Comparison of ENCODE assay signal across 13 cellular contexts in the genomic region with DNA sequence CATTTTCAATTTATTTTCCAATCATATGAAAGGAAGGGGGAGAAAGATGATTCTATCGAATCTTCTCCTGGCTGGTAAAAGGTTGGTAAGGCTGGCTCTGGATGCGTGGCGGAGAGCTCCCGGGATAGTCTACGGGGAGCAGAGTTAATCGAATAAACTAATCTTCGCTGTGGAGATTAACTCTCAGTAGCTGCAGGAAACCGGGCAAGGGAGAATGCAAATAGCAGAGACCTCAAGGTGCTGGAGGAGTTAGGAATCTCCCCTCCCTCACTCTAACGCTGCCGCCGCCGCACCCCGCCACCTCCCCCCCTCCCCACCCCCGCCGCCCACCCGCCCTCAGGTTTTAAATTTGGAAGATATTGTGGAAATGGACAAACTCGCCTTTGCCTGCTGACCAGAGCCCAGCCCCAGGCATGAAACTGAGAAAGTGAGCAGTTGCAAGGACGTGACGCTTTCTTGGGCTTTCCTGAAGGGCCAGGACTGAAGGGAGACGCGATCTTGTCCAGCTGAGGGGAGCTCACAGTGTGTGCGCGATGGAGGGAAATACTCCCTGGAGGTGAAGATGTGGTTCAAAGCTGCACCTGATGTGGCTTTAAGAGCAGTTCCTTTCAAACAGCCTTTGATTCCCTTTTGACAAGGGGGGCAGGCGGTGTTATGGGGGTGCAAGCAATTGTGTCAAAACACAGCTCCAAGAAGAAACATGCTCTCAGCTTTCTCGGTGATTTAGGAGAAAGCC.
A peak's percentile ranks its signal among the peaks of the same experiment; 100 is the strongest.
DNase-seq lines count a peak whose midpoint lies in the region; ATAC-seq and TF ChIP-seq lines count a peak whose summit lies in the region.
"Had no signal": no experiment of that assay in that cellular context is flagged by ENCODE, and none has a peak within 500 bp of the region (broad histone marks: within the 10 kb centered on the region; RNA-seq: fewer than 3 reads in every experiment).

No MANE protein-coding gene starts in this region.

- no peaks in the 10 kb centered on the region for H4K20me1 ChIP-seq in BLaER1
- H4K20me1 ChIP-seq in hepatocyte (ENCODE audit: insufficient read depth, poor library complexity, severe bottlenecking): no peaks in the 10 kb centered on the region
- H4K20me1 ChIP-seq in osteoblast (ENCODE audit: insufficient read depth, low read length): no peaks in the 10 kb centered on the region

- no peak for ATAC-seq in left colon

- H3K27ac ChIP-seq in BLaER1: no peak overlapping the region
- no peak overlapping the region for H3K27ac ChIP-seq in hepatocyte
- H3K27ac ChIP-seq in osteoblast (ENCODE audit: low read depth, low read length): no peak overlapping the region
- H3K27ac ChIP-seq: PC-9, SJCRH30 had no signal

- no peaks in the 10 kb centered on the region for H3K9me2 ChIP-seq in hepatocyte (replicated peaks; ENCODE audit: insufficient read depth)

- H3K36me3 ChIP-seq in BLaER1: no peaks in the 10 kb centered on the region
- H3K36me3 ChIP-seq in hepatocyte (replicated peaks; ENCODE audit: insufficient read depth, low read depth): no peaks in the 10 kb centered on the region
- no peaks in the 10 kb centered on the region for H3K36me3 ChIP-seq in osteoblast (ENCODE audit: insufficient read depth, low read length)
- H3K36me3 ChIP-seq: SJCRH30 had no signal

- H3K36me3 Mint-ChIP-seq in endothelial cell (ENCODE audit: low read depth, unreplicated experiment): no peaks in the 10 kb centered on the region

- no peak overlapping the region for H3K9ac ChIP-seq in BLaER1

- no peaks in the 10 kb centered on the region for H3K9me3 Mint-ChIP-seq in endothelial cell (ENCODE audit: unreplicated experiment)

- no peak overlapping the region for H2AFZ ChIP-seq in hepatocyte
- peak overlapping the region; percentile 37 for H2AFZ ChIP-seq in osteoblast (ENCODE audit: low read length)
- H2AFZ ChIP-seq: PC-9 had no signal

- peak overlapping the region; percentile 37 for H3K4me2 ChIP-seq in BLaER1
- peak overlapping the region; percentile 64 for H3K4me2 ChIP-seq in hepatocyte
- peak overlapping the region; percentile 35 for H3K4me2 ChIP-seq in osteoblast (ENCODE audit: insufficient read depth, low read length)
- H3K4me2 ChIP-seq: PC-9 had no signal

- no peak overlapping the region for H3K27ac Mint-ChIP-seq in endothelial cell (ENCODE audit: unreplicated experiment)

- intact Hi-C loops in left colon (cut with DNase I, micrococcal nuclease): no loop called here

- H3K79me2 ChIP-seq in hepatocyte: no peaks in the 10 kb centered on the region
- H3K79me2 ChIP-seq in osteoblast (ENCODE audit: insufficient read depth, low read length): no peaks in the 10 kb centered on the region

- peaks cover 14% of the 10 kb centered on the region for H3K4me1 ChIP-seq in BLaER1
- no peaks in the 10 kb centered on the region for H3K4me1 ChIP-seq in hepatocyte (ENCODE audit: insufficient read depth)
- no peaks in the 10 kb centered on the region for H3K4me1 ChIP-seq in osteoblast (ENCODE audit: insufficient read depth, low read length)
- H3K4me1 ChIP-seq: SJCRH30 had no signal

- no peaks in the 10 kb centered on the region for H3K27me3 ChIP-seq in BLaER1
- peaks cover 10% of the 10 kb centered on the region for H3K27me3 ChIP-seq in hepatocyte
- H3K27me3 ChIP-seq in osteoblast (ENCODE audit: insufficient read depth, low read length): peaks cover 6% of the 10 kb centered on the region

- TF ChIP-seq CTCF in hepatocyte (IDR thresholded peaks at IDR 0.05; ENCODE audit: poor library complexity) (no peak), osteoblast (IDR thresholded peaks at IDR 0.05; ENCODE audit: extremely low read depth, low read depth, low read length) (no peak), endothelial cell (IDR thresholded peaks at IDR 0.05; ENCODE audit: unreplicated experiment) (no peak)

- no peaks in the 10 kb centered on the region for H3K27me3 Mint-ChIP-seq in endothelial cell (ENCODE audit: unreplicated experiment)

- H3K9me3 ChIP-seq in BLaER1 (peaks cover 13% of the 10 kb centered on the region), hepatocyte (ENCODE audit: low read depth) (no peaks in the 10 kb centered on the region), osteoblast (ENCODE audit: low read depth, low read length) (no peaks in the 10 kb centered on the region)
- H3K9me3 ChIP-seq: SJCRH30 had no signal

- H3K4me3 Mint-ChIP-seq in endothelial cell (ENCODE audit: unreplicated experiment): no peak overlapping the region

- H3K4me3 ChIP-seq in BLaER1: no peak overlapping the region
- H3K4me3 ChIP-seq in Jurkat, Clone E6-1 (ENCODE audit: low read length): no peak overlapping the region
- H3K4me3 ChIP-seq in hepatocyte: no peak overlapping the region
- H3K4me3 ChIP-seq in osteoblast (ENCODE audit: insufficient read depth, low read length): no peak overlapping the region
- H3K4me3 ChIP-seq: PC-9, SJCRH30 had no signal

- peak; percentile 32 for DNase-seq in Jurkat, Clone E6-1 (ENCODE audit: low read depth, low spot score)
- no peak for DNase-seq in hepatocyte (ENCODE audit: low spot score)
- DNase-seq in osteoblast (ENCODE audit: insufficient read length, low spot score, missing footprints): peak; percentile 60
- no peak for DNase-seq in GM19240 (ENCODE audit: insufficient read length, low spot score)
- DNase-seq in endothelial cell (ENCODE audit: low spot score): no peak
- DNase-seq in left colon: no peak
- DNase-seq: C1 segment of cervical spinal cord, DMS 273 treated with DMSO at 0.1 percent for 48 hours, NCI-H187 treated with DMSO at 0.1 percent for 48 hours, NCI-H446 treated with DMSO at 0.1 percent for 48 hours, PC-9, SJCRH30 had no signal

- 20% methylated on average over 24 of the region's 25 CpGs for WGBS in hepatocyte (ENCODE audit: low lambda C conversion rate, missing lambda C conversion rate)

- no peaks in the 10 kb centered on the region for H3K4me1 Mint-ChIP-seq in endothelial cell (ENCODE audit: unreplicated experiment)

Comparison
In these comparisons a context has a peak if more than half of its experiments do, and no peak if none do; other contexts are left out.
1. DNase-seq: peak in Jurkat, Clone E6-1 (single experiment) and osteoblast (single experiment); none in hepatocyte (single experiment), GM19240 (single experiment), endothelial cell (single experiment) and left colon (0 of 2).
2. Peak in every context shown above with its lines, with median percentiles within 50 percentile points of each other: H3K4me2 ChIP-seq.